In the genomic region with DNA sequence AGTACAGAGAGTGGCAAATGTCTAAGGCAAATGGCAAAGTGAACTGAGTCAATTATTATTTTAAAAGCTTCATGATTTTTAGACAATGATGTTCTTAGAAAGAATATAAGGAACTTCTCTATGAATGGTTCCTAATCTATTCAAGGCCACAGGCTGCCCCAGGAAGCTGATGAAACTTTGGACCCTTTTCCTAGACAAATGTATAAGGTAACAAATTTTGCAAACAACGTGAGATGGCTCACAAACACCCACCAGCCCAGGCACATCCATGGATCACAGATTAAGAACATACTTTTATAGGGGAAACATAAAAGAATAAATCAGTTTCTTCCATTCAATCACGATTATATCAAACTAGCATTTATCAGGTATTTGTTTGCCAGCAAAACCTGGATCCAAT, we compare ENCODE assay signal across 34 cellular contexts.
"Had no signal": no experiment of that assay in that cellular context is flagged by ENCODE, and none has a peak within 500 bp of the region (broad histone marks: within the 10 kb centered on the region; RNA-seq: fewer than 3 reads in every experiment).

No MANE protein-coding gene starts in this region.

- H3K9me3 ChIP-seq: MG63 had no signal

- H3K4me2 ChIP-seq: KMS-11 had no signal

- H3K9ac ChIP-seq: KMS-11 had no signal

- H3K4me3 ChIP-seq: MG63 had no signal

- H3K27ac ChIP-seq: KMS-11 had no signal

- H3K27me3 ChIP-seq: MG63 had no signal

- DNase-seq: Karpas-422, Kasumi-1, KG1, MG63, MM.1S, MV-4-11, NCI-H1048, NCI-H1092, NCI-H1092 treated with DMSO at 0.1 percent for 48 hours, NCI-H1105, NCI-H1105 treated with DMSO at 0.1 percent for 48 hours, NCI-H1417, NCI-H1417 treated with DMSO at 0.1 percent for 48 hours, NCI-H1436, NCI-H1436 treated with DMSO at 0.1 percent for 48 hours, NCI-H146, NCI-H1694, NCI-H1694 treated with DMSO at 0.1 percent for 48 hours, NCI-H187, NCI-H187 treated with DMSO at 0.1 percent for 48 hours, NCI-H1930, NCI-H2029, NCI-H2029 treated with DMSO at 0.1 percent for 48 hours, NCI-H2081, NCI-H2081 treated with DMSO at 0.1 percent for 48 hours, NCI-H2107, NCI-H2171, NCI-H2171 treated with DMSO at 0.1 percent for 48 hours, NCI-H2227 treated with DMSO at 0.1 percent for 48 hours, NCI-H226, NCI-H345, NCI-H446, NCI-H446 treated with DMSO at 0.1 percent for 48 hours had no signal

- H3K36me3 ChIP-seq: MG63 had no signal
